16 cellular contexts compared by ENCODE assay signal in the genomic region with DNA sequence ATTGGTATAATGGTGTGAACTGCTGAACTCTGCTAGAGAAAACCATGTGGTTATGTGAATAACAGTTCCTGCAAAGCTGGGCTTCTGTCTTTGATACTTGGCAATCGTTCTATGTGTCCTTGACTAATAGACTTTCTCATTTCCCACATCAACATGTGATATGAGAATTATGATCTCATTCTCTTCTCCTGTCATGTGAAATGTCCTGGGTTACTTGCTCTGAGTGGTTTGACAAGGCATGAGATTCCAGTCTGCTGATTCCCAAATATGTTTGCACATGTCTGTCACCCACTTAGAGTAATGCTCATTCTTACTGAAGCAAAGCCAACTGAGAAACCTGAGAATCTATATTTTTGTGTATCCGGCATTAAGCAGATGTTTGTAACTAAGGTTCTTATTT.
DNase-seq lines count a peak whose midpoint lies in the region; ATAC-seq and TF ChIP-seq lines count a peak whose summit lies in the region.
"Had no signal": no experiment of that assay in that cellular context is flagged by ENCODE, and none has a peak within 500 bp of the region (broad histone marks: within the 10 kb centered on the region; RNA-seq: fewer than 3 reads in every experiment).

No MANE protein-coding gene starts in this region.

- peaks cover 63 to 71% of the 10 kb centered on the region in 2 donors for H3K36me3 Mint-ChIP-seq in CD14-positive monocyte

- no peaks in the 10 kb centered on the region for H3K27me3 Mint-ChIP-seq in CD14-positive monocyte (ENCODE audit: low read depth in 3 of 3)
- H3K27me3 Mint-ChIP-seq: activated naive CD4-positive, alpha-beta T cell treated with anti-CD3 and anti-CD28 coated beads, Interleukin-2, amount 10 ng/mL, durations not matched to agents 7 days and 5 days had no signal

- TF ChIP-seq CTCF in CD14-positive monocyte (IDR thresholded peaks at IDR 0.05): no peak
- no peak for TF ChIP-seq CTCF in GM10248 (IDR thresholded peaks at IDR 0.05; ENCODE audit: control extremely low read depth, extremely low read depth, low read depth, missing control alignments)

- DNase-seq in DMS79 (lab: John Stamatoyannopoulos, UW) (peak; percentile 24), RPMI7951 (ENCODE audit: low read depth) (peak; percentile 1), kidney tubule cell (ENCODE audit: low spot score) (peak; percentile 81), dedifferentiated amniotic fluid mesenchymal stem cell (ENCODE audit: extremely low spot score) (no peak), CD14-positive monocyte (ENCODE audit: low spot score) (no peak), GM10248 (ENCODE audit: extremely low spot score) (no peak), amygdala (lab: John Stamatoyannopoulos, UW) (no peak)
- DNase-seq: activated naive CD4-positive, alpha-beta T cell treated with anti-CD3 and anti-CD28 coated beads, Interleukin-2, amount 10 ng/mL, durations not matched to agents 7 days and 5 days; activated T-cell treated with anti-CD3 and anti-CD28 coated beads for 4 hours; AML-193; NCI-H187 treated with DMSO at 0.1 percent for 48 hours; NCI-H510A; PC-9; SW 1271; tibial artery had no signal

- H3K9me3 Mint-ChIP-seq in CD14-positive monocyte: peaks cover 0 to 14% (median 3%) of the 10 kb centered on the region in 7 donors

- POLR2A ChIA-PET in GM10248 (lab: Yijun Ruan, JAX): no interaction called here

- ATAC-seq in esophagus mucosa: peak; percentile 52

- H3K4me1 Mint-ChIP-seq in CD14-positive monocyte: no peaks in the 10 kb centered on the region
- H3K4me1 Mint-ChIP-seq: activated naive CD4-positive, alpha-beta T cell treated with anti-CD3 and anti-CD28 coated beads, Interleukin-2, amount 10 ng/mL, durations not matched to agents 7 days and 5 days had no signal

- CTCF ChIA-PET in GM10248 (lab: Yijun Ruan, JAX): no interaction called here

- no peak overlapping the region for H3K27ac Mint-ChIP-seq in CD14-positive monocyte
- H3K27ac Mint-ChIP-seq: activated naive CD4-positive, alpha-beta T cell treated with anti-CD3 and anti-CD28 coated beads, Interleukin-2, amount 10 ng/mL, durations not matched to agents 7 days and 5 days had no signal

- no peak overlapping the region for H3K4me3 Mint-ChIP-seq in CD14-positive monocyte
- H3K4me3 Mint-ChIP-seq: activated naive CD4-positive, alpha-beta T cell treated with anti-CD3 and anti-CD28 coated beads, Interleukin-2, amount 10 ng/mL, durations not matched to agents 7 days and 5 days had no signal

- intact Hi-C loops in CD14-positive monocyte (cut with micrococcal nuclease): no loop called here

Comparison
In these comparisons a context has a peak if more than half of its experiments do, and no peak if none do; other contexts are left out.
1. DNase-seq: peak in DMS79 (single experiment), RPMI7951 (single experiment) and kidney tubule cell (single experiment); none in dedifferentiated amniotic fluid mesenchymal stem cell (single experiment), CD14-positive monocyte (single experiment), GM10248 (single experiment) and amygdala (0 of 56).